In the genomic region with DNA sequence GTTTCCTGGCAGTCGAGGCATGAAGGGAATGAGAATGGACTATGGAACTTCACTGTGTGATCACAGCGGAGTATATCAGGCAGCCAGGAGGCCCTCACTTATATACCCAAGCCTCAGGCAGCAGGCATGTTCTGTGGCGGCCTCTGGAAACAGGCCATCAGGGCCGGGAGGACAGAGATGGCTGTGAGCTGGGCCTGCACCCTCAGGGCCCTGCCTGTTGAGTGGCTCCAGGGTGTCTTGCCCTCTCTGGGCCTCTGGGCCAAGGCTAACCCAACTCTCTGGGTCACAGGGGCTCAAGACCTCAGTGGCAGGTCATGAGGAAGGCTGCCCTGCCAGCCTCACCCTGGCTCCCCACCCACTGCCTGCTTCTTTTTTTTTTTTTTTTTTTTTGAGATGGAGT, we compare ENCODE assay signal across 15 cellular contexts. TPM values are rescaled to one million over a fixed set of nuclear protein-coding genes. Genes with fewer than 3 reads are reported as not detected.
DNase-seq lines count a peak whose midpoint lies in the region; ATAC-seq and TF ChIP-seq lines count a peak whose summit lies in the region.
"Had no signal": no experiment of that assay in that cellular context is flagged by ENCODE, and none has a peak within 500 bp of the region (broad histone marks: within the 10 kb centered on the region; RNA-seq: fewer than 3 reads in every experiment).

No MANE protein-coding gene starts in this region.

- H3K27me3 ChIP-seq in BLaER1 (no peaks in the 10 kb centered on the region), RWPE2 (ENCODE audit: insufficient read depth, poor library complexity, severe bottlenecking) (no peaks in the 10 kb centered on the region), esophagus squamous epithelium (no peaks in the 10 kb centered on the region), MG63 (no peaks in the 10 kb centered on the region)
- H3K27me3 ChIP-seq in CD4-positive, alpha-beta T cell (ENCODE audit: control insufficient read depth, insufficient read depth, low read length): no peaks in the 10 kb centered on the region

- no peak for TF ChIP-seq CTCF in CD4-positive, alpha-beta T cell (IDR thresholded peaks at IDR 0.05)
- TF ChIP-seq CTCF in RWPE2 (IDR thresholded peaks at IDR 0.05; ENCODE audit: poor library complexity, severe bottlenecking): no peak
- no peak for TF ChIP-seq CTCF in esophagus squamous epithelium (IDR thresholded peaks at IDR 0.05)
- no peak for TF ChIP-seq CTCF in coronary artery (IDR thresholded peaks at IDR 0.05)

- H3K9me3 Mint-ChIP-seq in CD4-positive, alpha-beta T cell: no peaks in the 10 kb centered on the region
- H3K9me3 Mint-ChIP-seq: CD4-positive, CD25-positive, alpha-beta regulatory T cell; HFFc6 had no signal

- H3K4me1 Mint-ChIP-seq in CD4-positive, alpha-beta T cell (ENCODE audit: low read depth): no peaks in the 10 kb centered on the region
- H3K4me1 Mint-ChIP-seq: GM23338 had no signal

- CTCF ChIA-PET in CD4-positive, alpha-beta T cell (lab: Charles Lee): no interaction called here

- no peaks in the 10 kb centered on the region for H4K20me1 ChIP-seq in BLaER1

- no peak for ATAC-seq in CD4-positive, alpha-beta T cell (ENCODE audit: poor library complexity)
- ATAC-seq in RWPE2 (ENCODE audit: low read depth): no peak
- ATAC-seq: A549, GM23338 had no signal

- H3K4me3 ChIP-seq in BLaER1: no peak overlapping the region
- no peak overlapping the region for H3K4me3 ChIP-seq in RWPE2 (ENCODE audit: severe bottlenecking)
- no peak overlapping the region for H3K4me3 ChIP-seq in esophagus squamous epithelium
- no peak overlapping the region for H3K4me3 ChIP-seq in coronary artery
- no peak overlapping the region for H3K4me3 ChIP-seq in MG63
- H3K4me3 ChIP-seq: A549, GM23338, HAP-1 had no signal

- POLR2A ChIA-PET in CD4-positive, alpha-beta T cell (lab: Charles Lee): no interaction called here

- 0 out of 2 replicates have a peak overlapping the region, but pooled peaks have one; percentile 29 for H3K9ac ChIP-seq in BLaER1

- H3K9me3 ChIP-seq in BLaER1 (peaks cover 15% of the 10 kb centered on the region), RWPE2 (ENCODE audit: severe bottlenecking) (no peaks in the 10 kb centered on the region), esophagus squamous epithelium (no peaks in the 10 kb centered on the region), MG63 (no peaks in the 10 kb centered on the region)
- H3K9me3 ChIP-seq in CD4-positive, alpha-beta T cell (ENCODE audit: control insufficient read depth, low read length): no peaks in the 10 kb centered on the region
- H3K9me3 ChIP-seq: A549 had no signal

- peak overlapping the region; percentile 10 for H3K4me3 Mint-ChIP-seq in CD4-positive, alpha-beta T cell
- H3K4me3 Mint-ChIP-seq: GM23338, HFFc6 had no signal

- H3K4me1 ChIP-seq in BLaER1: peaks cover 87% of the 10 kb centered on the region
- H3K4me1 ChIP-seq in RWPE2 (ENCODE audit: insufficient read depth, poor library complexity, severe bottlenecking): peaks cover 13% of the 10 kb centered on the region
- peaks cover 6 to 47% (median 19%) of the 10 kb centered on the region in 3 donors for H3K4me1 ChIP-seq in esophagus squamous epithelium
- H3K4me1 ChIP-seq: A549, HAP-1 had no signal

- peak overlapping the region; percentile 99 for H3K4me2 ChIP-seq in BLaER1
- H3K4me2 ChIP-seq: A549, GM23338 had no signal

- WGBS in esophagus squamous epithelium, 2 donors: 56 to 83% methylated on average over 2 to 3 of the region's 4 CpGs

- no peak for DNase-seq in CD4-positive, alpha-beta T cell
- DNase-seq in RWPE2 (ENCODE audit: low spot score) (no peak), esophagus squamous epithelium (lab: John Stamatoyannopoulos, UW) (no peak), mesenteric fat pad (ENCODE audit: low spot score) (no peak), coronary artery (ENCODE audit: low spot score) (no peak), MG63 (no peak), NCI-H146 treated with DMSO at 0.1 percent for 48 hours (lab: John Stamatoyannopoulos, UW; ENCODE audit: unreplicated experiment) (no peak)
- DNase-seq: Calu3; CD4-positive, CD25-positive, alpha-beta regulatory T cell; DMS 273 treated with DMSO at 0.1 percent for 48 hours; HFFc6 had no signal

- H3K27ac ChIP-seq in BLaER1 (peak overlapping the region; percentile 64), RWPE2 (ENCODE audit: poor library complexity, severe bottlenecking) (peak overlapping the region; percentile 57), esophagus squamous epithelium (peak overlapping the region; percentile 40 to 96 (median 53)), coronary artery (no peak overlapping the region)
- no peak overlapping the region for H3K27ac ChIP-seq in CD4-positive, alpha-beta T cell (ENCODE audit: low read depth, low read length)
- H3K27ac ChIP-seq: A549 had no signal

- H3K36me3 ChIP-seq in BLaER1 (no peaks in the 10 kb centered on the region), RWPE2 (ENCODE audit: low read depth) (peaks cover 6% of the 10 kb centered on the region; the same call in 1 of the 2 replicates), esophagus squamous epithelium (no peaks in the 10 kb centered on the region), MG63 (no peaks in the 10 kb centered on the region)
- H3K36me3 ChIP-seq: HAP-1 had no signal

- intact Hi-C loops in CD4-positive, alpha-beta T cell (cut with DNase I, micrococcal nuclease): no loop called here
- intact Hi-C loops in esophagus squamous epithelium (cut with DNase I): no loop called here

- H3K36me3 Mint-ChIP-seq in CD4-positive, alpha-beta T cell (ENCODE audit: low read depth): no peaks in the 10 kb centered on the region
- H3K36me3 Mint-ChIP-seq: CD4-positive, CD25-positive, alpha-beta regulatory T cell had no signal

- no peak for TF ChIP-seq POLR2A in esophagus squamous epithelium (IDR thresholded peaks at IDR 0.05)

- no peaks in the 10 kb centered on the region for H3K27me3 Mint-ChIP-seq in CD4-positive, alpha-beta T cell
- H3K27me3 Mint-ChIP-seq: CD4-positive, CD25-positive, alpha-beta regulatory T cell had no signal

- H3K27ac Mint-ChIP-seq in CD4-positive, alpha-beta T cell: no peak overlapping the region
- H3K27ac Mint-ChIP-seq: GM23338, HFFc6 had no signal

RNA-seq across cellular contexts. Expression of gene RCOR1, which starts 33.9 kb away (rescaled TPM):
- total RNA-seq in CD4-positive, alpha-beta T cell: 10 to 100 TPM; 20.5 to 23.1 TPM
- total RNA-seq in esophagus squamous epithelium: 10 to 100 TPM; 25.6 to 56.9 (median 35.2) TPM
- total RNA-seq in mesenteric fat pad: 21.9 TPM
- total RNA-seq in MG63 (2014; rRNA removed; shearing (Covaris generic); ENCODE audit: low replicate concordance): 7.1 and 12.0 TPM in 2 replicates

RNA-seq across cellular contexts. Expression of gene ANKRD9, which starts 49.0 kb away (rescaled TPM):
- total RNA-seq in CD4-positive, alpha-beta T cell: 1 to 10 TPM; 4.4 to 5.5 TPM
- total RNA-seq in esophagus squamous epithelium (10 to 100 TPM; 20.0 to 39.0 (median 30.2) TPM), mesenteric fat pad (26.0 TPM)
- 10.5 and 13.0 TPM in 2 replicates for total RNA-seq in MG63 (2014; rRNA removed; shearing (Covaris generic); ENCODE audit: low replicate concordance)

Comparison
In these comparisons a context has a peak if more than half of its experiments do, and no peak if none do; other contexts are left out.
1. H3K27ac ChIP-seq: peak in BLaER1 (single experiment), RWPE2 (single experiment) and esophagus squamous epithelium (4 of 4); none in CD4-positive, alpha-beta T cell (single experiment) and coronary artery (0 of 2).